ENCODE assay signal across 9 cellular contexts in genomic region chr12:8937887-8938441, GRCh38. TPM values are rescaled to one million over a fixed set of nuclear protein-coding genes. Genes with fewer than 3 reads are reported as not detected.
DNase-seq lines count a peak whose midpoint lies in the region; ATAC-seq, FAIRE-seq and TF ChIP-seq lines count a peak whose summit lies in the region.
"Not testable (repeated sequence)": the region's sequence is repeated elsewhere in the genome, so short reads cannot be mapped to it uniquely, and the experiment has no call there.
"Had no signal": no experiment of that assay in that cellular context is flagged by ENCODE, and none has a peak within 500 bp of the region (broad histone marks: within the 10 kb centered on the region; RNA-seq: fewer than 3 reads in every experiment).

No MANE protein-coding gene starts in this region.

- H3K9me3 ChIP-seq in A549; HEK293 (ENCODE audit: control insufficient read depth, insufficient read depth, low read depth, low read length); HepG2 (ENCODE audit: low read length): not testable (repeated sequence)

- H3K4me3 Mint-ChIP-seq in activated naive CD4-positive, alpha-beta T cell treated with anti-CD3 and anti-CD28 coated beads, Interleukin-2, amount 50 U/mL, for 24 hours; stimulated activated effector memory CD8-positive, alpha-beta T cell treated with anti-CD3 and anti-CD28 coated beads, Interleukin-12 subunit alpha, Interleukin-12 subunit beta, amount 100 ng/mL, for 72 hours: not testable (repeated sequence)

- intact Hi-C loops in HepG2 (cut with micrococcal nuclease; ENCODE audit: unreplicated experiment) = not testable (repeated sequence)

- TF ChIP-seq CTCF in A549 (IDR thresholded peaks at IDR 0.05); HEK293 (tag by site-specific recombination; IDR thresholded peaks at IDR 0.05); bronchial epithelial cell (IDR thresholded peaks at IDR 0.05; ENCODE audit: insufficient read depth, low read length, severe bottlenecking); HepG2 (CRISPR knock-in tag; IDR thresholded peaks at IDR 0.05): not testable (repeated sequence)

- H3K36me3 ChIP-seq in HEK293 (ENCODE audit: control insufficient read depth in 2 of 2, insufficient read depth in 1 of 2, low read length in 2 of 2) = peaks cover 21 to 65% of the 10 kb centered on the region in 2 experiments
- H3K36me3 ChIP-seq in bronchial epithelial cell (ENCODE audit: control insufficient read depth, insufficient read depth, low read length) = not testable (repeated sequence)
- H3K36me3 ChIP-seq in HepG2 (replicated peaks in 1 of 2; ENCODE audit: control insufficient read depth in 1 of 2, insufficient read depth in 2 of 2, low read length in 2 of 2) = peaks cover 8 to 14% of the 10 kb centered on the region in 2 experiments

- not testable (repeated sequence) for H3K4me1 Mint-ChIP-seq in activated naive CD4-positive, alpha-beta T cell treated with anti-CD3 and anti-CD28 coated beads, Interleukin-2, amount 50 U/mL, for 24 hours; stimulated activated effector memory CD8-positive, alpha-beta T cell treated with anti-CD3 and anti-CD28 coated beads, Interleukin-12 subunit alpha, Interleukin-12 subunit beta, amount 100 ng/mL, for 72 hours

- H3K27me3 ChIP-seq in bronchial epithelial cell (ENCODE audit: control insufficient read depth, insufficient read depth, low read length); HepG2 (ENCODE audit: control insufficient read depth in 1 of 2, insufficient read depth in 2 of 2, low read length in 2 of 2): not testable (repeated sequence)

- not testable (repeated sequence) for DNase-seq in A549 (ENCODE audit: low read depth in 1 of 2, low spot score in 1 of 2); GM12891 (ENCODE audit: insufficient read length, low spot score); bronchial epithelial cell (ENCODE audit: low read depth); HepG2 (ENCODE audit: low spot score); stimulated activated effector memory CD8-positive, alpha-beta T cell treated with anti-CD3 and anti-CD28 coated beads, Interleukin-12 subunit alpha, Interleukin-12 subunit beta, amount 100 ng/mL, for 72 hours (ENCODE audit: low spot score in 2 of 2)

- CTCF ChIA-PET in A549 (lab: Yijun Ruan, JAX) = interaction anchor here (0.6 kb wide), 1 partner anchor 354 kb away, joined by 3 read pairs; no protein-coding TSS in a partner anchor
- CTCF ChIA-PET in HEK293 (lab: Yijun Ruan, JAX) = interaction anchor here (0.6 kb wide), 1 partner anchor 33 kb away, joined by 3 read pairs; no protein-coding TSS in a partner anchor
- CTCF ChIA-PET in HepG2 (lab: Yijun Ruan, JAX; ENCODE audit: low intra/inter-chr PET ratio, low total read pairs) = not testable (repeated sequence)

- H2AFZ ChIP-seq in HepG2 (ENCODE audit: low read length) = not testable (repeated sequence)

- not testable (repeated sequence) for FAIRE-seq in A549 (lab: Jason Lieb, UNC); HepG2 (lab: Jason Lieb, UNC)
- FAIRE-seq in GM12891 (lab: Jason Lieb, UNC) (peak; percentile 45), bronchial epithelial cell (lab: Jason Lieb, UNC) (peak; percentile 93)

- not testable (repeated sequence) for TF ChIP-seq EP300 in A549 (IDR thresholded peaks at IDR 0.05); Ishikawa (IDR thresholded peaks at IDR 0.05; ENCODE audit: borderline replicate concordance); HepG2 (IDR thresholded peaks at IDR 0.05; ENCODE audit: low read depth in 2 of 2, low read length in 2 of 2); HepG2 (CRISPR knock-in tag; IDR thresholded peaks at IDR 0.05; ENCODE audit: borderline replicate concordance)

- not testable (repeated sequence) for TF ChIP-seq POLR2A in A549 (IDR thresholded peaks at IDR 0.05; ENCODE audit: low read length); GM12891 (IDR thresholded peaks at IDR 0.05; ENCODE audit: low read depth, low read length); HepG2 (IDR thresholded peaks at IDR 0.05; ENCODE audit: insufficient read depth in 1 of 2, low read depth in 2 of 2, low read length in 2 of 2)

- peak in 1 of 2 experiments; percentile 54; a peak in 2 of 6 replicates for ATAC-seq in A549
- not testable (repeated sequence) for ATAC-seq in HepG2; stimulated activated effector memory CD8-positive, alpha-beta T cell treated with anti-CD3 and anti-CD28 coated beads, Interleukin-12 subunit alpha, Interleukin-12 subunit beta, amount 100 ng/mL, for 72 hours

- in situ Hi-C loops in HepG2 (cut with HindIII; ENCODE audit: extremely low pct_ligation_motif_present, low pct_unique_long_range_greater_than_20kb) = loop anchor here (25.0 kb wide), 1 partner anchor 99 kb away; no protein-coding TSS in a partner anchor

- H3K9me3 Mint-ChIP-seq in activated naive CD4-positive, alpha-beta T cell treated with anti-CD3 and anti-CD28 coated beads, Interleukin-2, amount 50 U/mL, for 24 hours; stimulated activated effector memory CD8-positive, alpha-beta T cell treated with anti-CD3 and anti-CD28 coated beads, Interleukin-12 subunit alpha, Interleukin-12 subunit beta, amount 100 ng/mL, for 72 hours: not testable (repeated sequence)

- not testable (repeated sequence) for BruUV-seq in HepG2 (replicated peaks; lab: Mats Ljungman, UMichigan)

- 72% methylated on average over 3 of the region's 4 CpGs for WGBS in A549 (ENCODE audit: missing lambda C conversion rate)
- WGBS in HepG2 (ENCODE audit: low lambda C conversion rate) = 100% methylated on average over 2 of the region's 4 CpGs

- POLR2A ChIA-PET in A549 (lab: Yijun Ruan, JAX); HepG2 (lab: Yijun Ruan, JAX): not testable (repeated sequence)
- POLR2A ChIA-PET in HEK293 (lab: Yijun Ruan, JAX) = interaction anchor here (0.7 to 1.8 kb wide), 2 partner anchors 11 to 790 kb away, joined by 3 to 8 read pairs; partner anchors contain the start of gene M6PR

- not testable (repeated sequence) for H3K9ac ChIP-seq in HepG2 (ENCODE audit: insufficient read depth, low read depth, low read length)

- not testable (repeated sequence) for H3K4me2 ChIP-seq in A549; HepG2 (ENCODE audit: low read depth, low read length)

- not testable (repeated sequence) for H3K4me3 ChIP-seq in A549; HEK293 (ENCODE audit: low read depth, low read length); bronchial epithelial cell (ENCODE audit: low read depth, low read length); HepG2 (replicated peaks in 1 of 3; ENCODE audit: insufficient read depth in 1 of 3, low read depth in 2 of 3, low read length in 3 of 3)

- H3K27ac Mint-ChIP-seq in activated naive CD4-positive, alpha-beta T cell treated with anti-CD3 and anti-CD28 coated beads, Interleukin-2, amount 50 U/mL, for 24 hours = peak overlapping the region; percentile 8
- H3K27ac Mint-ChIP-seq in stimulated activated effector memory CD8-positive, alpha-beta T cell treated with anti-CD3 and anti-CD28 coated beads, Interleukin-12 subunit alpha, Interleukin-12 subunit beta, amount 100 ng/mL, for 72 hours = peak overlapping the region; percentile 4

- not testable (repeated sequence) for H3K36me3 Mint-ChIP-seq in activated naive CD4-positive, alpha-beta T cell treated with anti-CD3 and anti-CD28 coated beads, Interleukin-2, amount 50 U/mL, for 24 hours
- H3K36me3 Mint-ChIP-seq in stimulated activated effector memory CD8-positive, alpha-beta T cell treated with anti-CD3 and anti-CD28 coated beads, Interleukin-12 subunit alpha, Interleukin-12 subunit beta, amount 100 ng/mL, for 72 hours = peaks cover 50% of the 10 kb centered on the region

- not testable (repeated sequence) for H3K27me3 Mint-ChIP-seq in activated naive CD4-positive, alpha-beta T cell treated with anti-CD3 and anti-CD28 coated beads, Interleukin-2, amount 50 U/mL, for 24 hours

- not testable (repeated sequence) for H4K20me1 ChIP-seq in HepG2 (ENCODE audit: insufficient read depth, low read length)

- not testable (repeated sequence) for H3K4me1 ChIP-seq in A549; HEK293 (ENCODE audit: control insufficient read depth, insufficient read depth, low read length); HepG2 (ENCODE audit: insufficient read depth, low read length)

- TF ChIP-seq RAD21 in A549 (conservative IDR thresholded peaks at IDR 0.05 in 1 of 2, IDR thresholded peaks at IDR 0.05 in 1 of 2); Ishikawa (IDR thresholded peaks at IDR 0.05; ENCODE audit: low read depth); HepG2 (CRISPR knock-in tag; IDR thresholded peaks at IDR 0.05): not testable (repeated sequence)

- H3K79me2 ChIP-seq in HepG2 (ENCODE audit: insufficient read depth, low read length) = not testable (repeated sequence)

- H3K27ac ChIP-seq in A549; HEK293 (ENCODE audit: extremely low read depth, low read depth, low read length); HepG2 (ENCODE audit: extremely low read length, insufficient read depth, low read length): not testable (repeated sequence)

RNA-seq across cellular contexts. Expression of gene M6PR, which starts 11.5 kb away (rescaled TPM):
- polyA plus RNA-seq in A549 (2011; rRNA removed) (162 and 227 TPM in 2 replicates), A549 (2017; fragmentation: RNase III; extraction: RNeasy Plus Mini Kit Qiagen cat#74134 plus additional on column Dnase treatment) (145 to 187 TPM (median 182 TPM) in 3 replicates), HepG2 (2011; rRNA removed) (90.5 and 98.2 TPM in 2 replicates)
- polyA plus RNA-seq in A549 (2012; cell fraction: cytosol; rRNA removed) = 95.6 and 106 TPM in 2 replicates
- 63.2 and 138 TPM in 2 replicates for polyA plus RNA-seq in A549 (2012; cell fraction: nucleus; rRNA removed)
- 264 and 270 TPM in 2 replicates for polyA minus RNA-seq in A549 (2011; rRNA and poly(A)+ RNA removed)
- polyA plus RNA-seq in GM12891 (2012; ENCODE audit: low read depth, missing spikeins) = 103 TPM
- total RNA-seq in bronchial epithelial cell (259 and 478 TPM in 2 replicates), HepG2 (2016; rRNA removed; fragmentation: Illumina TruSeq; extraction: Trizol) (68.5 and 127 TPM in 2 replicates)
- 36.4 and 46.3 TPM in 2 replicates for total RNA-seq in HepG2 (2016; cell fraction: cytosol; rRNA removed; fragmentation: Illumina TruSeq; extraction: Trizol; ENCODE audit: low read depth)
- total RNA-seq in HepG2 (2016; cell fraction: insoluble cytoplasmic fraction; rRNA removed; fragmentation: Illumina TruSeq; extraction: Trizol) = 82.3 and 126 TPM in 2 replicates
- total RNA-seq in HepG2 (2016; cell fraction: membrane; rRNA removed; fragmentation: Illumina TruSeq; extraction: Trizol) = 62.4 and 64.9 TPM in 2 replicates
- total RNA-seq in HepG2 (2016; cell fraction: nucleus; rRNA removed; fragmentation: Illumina TruSeq; extraction: Trizol) = 126 and 143 TPM in 2 replicates
- polyA plus RNA-seq in HepG2 (2011; cell fraction: cytosol; rRNA removed) = 61.4 and 84.5 TPM in 2 replicates
- polyA plus RNA-seq in HepG2 (2011; cell fraction: nucleus; rRNA removed) = 91.0 and 114 TPM in 2 replicates
- polyA plus RNA-seq in HepG2 (2012) = 68.5 and 69.2 TPM in 2 replicates
- polyA plus RNA-seq in HepG2 (2016; cell fraction: cytosol; fragmentation: Illumina TruSeq; extraction: Trizol; ENCODE audit: low read depth) = 22.0 and 27.6 TPM in 2 replicates
- polyA plus RNA-seq in HepG2 (2016; cell fraction: insoluble cytoplasmic fraction; fragmentation: Illumina TruSeq; extraction: Trizol; ENCODE audit: low read depth) = 60.7 and 70.5 TPM in 2 replicates
- 40.1 and 44.7 TPM in 2 replicates for polyA plus RNA-seq in HepG2 (2016; cell fraction: membrane; fragmentation: Illumina TruSeq; extraction: Trizol; ENCODE audit: low read depth)
- 178 and 205 TPM in 2 replicates for polyA plus RNA-seq in HepG2 (2016; cell fraction: nucleus; fragmentation: Illumina TruSeq; extraction: Trizol; ENCODE audit: insufficient read depth, low read depth)
- polyA minus RNA-seq in HepG2 (2011; rRNA and poly(A)+ RNA removed; ENCODE audit: low replicate concordance) = 167 and 331 TPM in 2 replicates
- polyA minus RNA-seq in HepG2 (2011; cell fraction: cytosol; rRNA and poly(A)+ RNA removed) = 67.1 and 75.4 TPM in 2 replicates
- 64.4 and 78.3 TPM in 2 replicates for polyA minus RNA-seq in HepG2 (2011; cell fraction: nucleus; rRNA and poly(A)+ RNA removed)

RNA-seq across cellular contexts. Expression of gene PHC1, which starts 23.7 kb away (rescaled TPM):
- 26.5 and 40.5 TPM in 2 replicates for polyA plus RNA-seq in A549 (2011; rRNA removed)
- polyA plus RNA-seq in A549 (2012; cell fraction: cytosol; rRNA removed) = 13.8 and 17.9 TPM in 2 replicates
- polyA plus RNA-seq in A549 (2012; cell fraction: nucleus; rRNA removed) = 38.6 and 42.8 TPM in 2 replicates
- polyA plus RNA-seq in A549 (2017; fragmentation: RNase III; extraction: RNeasy Plus Mini Kit Qiagen cat#74134 plus additional on column Dnase treatment) = 10.6 to 12.6 TPM (median 11.2 TPM) in 3 replicates
- 30.9 and 33.5 TPM in 2 replicates for polyA minus RNA-seq in A549 (2011; rRNA and poly(A)+ RNA removed)
- polyA plus RNA-seq in GM12891 (2012; ENCODE audit: low read depth, missing spikeins) = 8.7 TPM
- total RNA-seq in bronchial epithelial cell = 3.7 and 4.2 TPM in 2 replicates
- 9.4 and 12.5 TPM in 2 replicates for total RNA-seq in HepG2 (2016; rRNA removed; fragmentation: Illumina TruSeq; extraction: Trizol)
- total RNA-seq in HepG2 (2016; cell fraction: cytosol; rRNA removed; fragmentation: Illumina TruSeq; extraction: Trizol; ENCODE audit: low read depth) = 3.5 and 4.3 TPM in 2 replicates
- 9.1 and 10.8 TPM in 2 replicates for total RNA-seq in HepG2 (2016; cell fraction: insoluble cytoplasmic fraction; rRNA removed; fragmentation: Illumina TruSeq; extraction: Trizol)
- total RNA-seq in HepG2 (2016; cell fraction: membrane; rRNA removed; fragmentation: Illumina TruSeq; extraction: Trizol) = 15.0 and 16.0 TPM in 2 replicates
- total RNA-seq in HepG2 (2016; cell fraction: nucleus; rRNA removed; fragmentation: Illumina TruSeq; extraction: Trizol) = 6.0 and 10.3 TPM in 2 replicates
- 35.0 and 36.6 TPM in 2 replicates for polyA plus RNA-seq in HepG2 (2011; rRNA removed)
- 18.0 and 18.2 TPM in 2 replicates for polyA plus RNA-seq in HepG2 (2011; cell fraction: cytosol; rRNA removed)
- polyA plus RNA-seq in HepG2 (2011; cell fraction: nucleus; rRNA removed) = 92.3 and 99.0 TPM in 2 replicates
- 12.2 and 13.4 TPM in 2 replicates for polyA plus RNA-seq in HepG2 (2012)
- 2.5 and 3.8 TPM in 2 replicates for polyA plus RNA-seq in HepG2 (2016; cell fraction: cytosol; fragmentation: Illumina TruSeq; extraction: Trizol; ENCODE audit: low read depth)
- 7.7 and 13.3 TPM in 2 replicates for polyA plus RNA-seq in HepG2 (2016; cell fraction: insoluble cytoplasmic fraction; fragmentation: Illumina TruSeq; extraction: Trizol; ENCODE audit: low read depth)
- 10.0 and 11.8 TPM in 2 replicates for polyA plus RNA-seq in HepG2 (2016; cell fraction: membrane; fragmentation: Illumina TruSeq; extraction: Trizol; ENCODE audit: low read depth)
- 21.0 and 24.1 TPM in 2 replicates for polyA plus RNA-seq in HepG2 (2016; cell fraction: nucleus; fragmentation: Illumina TruSeq; extraction: Trizol; ENCODE audit: insufficient read depth, low read depth)
- 15.0 and 39.5 TPM in 2 replicates for polyA minus RNA-seq in HepG2 (2011; rRNA and poly(A)+ RNA removed; ENCODE audit: low replicate concordance)
- 12.2 and 13.7 TPM in 2 replicates for polyA minus RNA-seq in HepG2 (2011; cell fraction: cytosol; rRNA and poly(A)+ RNA removed)
- polyA minus RNA-seq in HepG2 (2011; cell fraction: nucleus; rRNA and poly(A)+ RNA removed) = 9.3 and 12.3 TPM in 2 replicates

RNA-seq across cellular contexts. Expression of gene KLRG1, which starts 51.4 kb away (rescaled TPM):
- polyA plus RNA-seq in A549 (2011; rRNA removed) (7.5 and 9.4 TPM in 2 replicates), A549 (2017; fragmentation: RNase III; extraction: RNeasy Plus Mini Kit Qiagen cat#74134 plus additional on column Dnase treatment) (3.8 to 5.1 TPM (median 4.8 TPM) in 3 replicates), HepG2 (2011; rRNA removed) (0.51 and 1.7 TPM in 2 replicates)
- 3.1 and 3.3 TPM in 2 replicates for polyA plus RNA-seq in A549 (2012; cell fraction: cytosol; rRNA removed)
- 1.3 and 1.8 TPM in 2 replicates for polyA plus RNA-seq in A549 (2012; cell fraction: nucleus; rRNA removed)
- 4.4 and 5.1 TPM in 2 replicates for polyA minus RNA-seq in A549 (2011; rRNA and poly(A)+ RNA removed)
- polyA plus RNA-seq in GM12891 (2012; ENCODE audit: low read depth, missing spikeins) = 1.5 TPM
- total RNA-seq in bronchial epithelial cell (under 0.01 TPM in 1 of 2 replicates, not detected in the other), HepG2 (2016; rRNA removed; fragmentation: Illumina TruSeq; extraction: Trizol) (1.2 and 1.6 TPM in 2 replicates)
- total RNA-seq in HepG2 (2016; cell fraction: cytosol; rRNA removed; fragmentation: Illumina TruSeq; extraction: Trizol; ENCODE audit: low read depth) = 1.3 TPM in 1 of 2 replicates, not detected in the other
- total RNA-seq in HepG2 (2016; cell fraction: insoluble cytoplasmic fraction; rRNA removed; fragmentation: Illumina TruSeq; extraction: Trizol) = 0.91 and 1.3 TPM in 2 replicates
- 0.87 and 1.3 TPM in 2 replicates for total RNA-seq in HepG2 (2016; cell fraction: membrane; rRNA removed; fragmentation: Illumina TruSeq; extraction: Trizol)
- 1.4 and 1.8 TPM in 2 replicates for total RNA-seq in HepG2 (2016; cell fraction: nucleus; rRNA removed; fragmentation: Illumina TruSeq; extraction: Trizol)
- polyA plus RNA-seq in HepG2 (2011; cell fraction: cytosol; rRNA removed) = 0.52 and 0.58 TPM in 2 replicates
- polyA plus RNA-seq in HepG2 (2011; cell fraction: nucleus; rRNA removed) = 0.66 and 1.4 TPM in 2 replicates
- polyA plus RNA-seq in HepG2 (2012) = 0.49 and 0.91 TPM in 2 replicates
- 0.19 and 0.29 TPM in 2 replicates for polyA plus RNA-seq in HepG2 (2016; cell fraction: cytosol; fragmentation: Illumina TruSeq; extraction: Trizol; ENCODE audit: low read depth)
- 1.1 and 1.9 TPM in 2 replicates for polyA plus RNA-seq in HepG2 (2016; cell fraction: insoluble cytoplasmic fraction; fragmentation: Illumina TruSeq; extraction: Trizol; ENCODE audit: low read depth)
- 1.2 TPM in 2 replicates for polyA plus RNA-seq in HepG2 (2016; cell fraction: membrane; fragmentation: Illumina TruSeq; extraction: Trizol; ENCODE audit: low read depth)
- polyA plus RNA-seq in HepG2 (2016; cell fraction: nucleus; fragmentation: Illumina TruSeq; extraction: Trizol; ENCODE audit: insufficient read depth, low read depth) = 0.57 and 1.5 TPM in 2 replicates
- polyA minus RNA-seq in HepG2 (2011; rRNA and poly(A)+ RNA removed; ENCODE audit: low replicate concordance) = 0.56 and 1.6 TPM in 2 replicates
- 0.69 TPM in 1 of 2 replicates, not detected in the other for polyA minus RNA-seq in HepG2 (2011; cell fraction: cytosol; rRNA and poly(A)+ RNA removed)
- polyA minus RNA-seq in HepG2 (2011; cell fraction: nucleus; rRNA and poly(A)+ RNA removed) = 0.64 and 0.87 TPM in 2 replicates
- total RNA-seq: A172 had no signal
